13 cellular contexts compared by ENCODE assay signal in genomic region chr22:25361899-25362214, GRCh38.
DNase-seq lines count a peak whose midpoint lies in the region; ATAC-seq, FAIRE-seq and TF ChIP-seq lines count a peak whose summit lies in the region.
"Had no signal": no experiment of that assay in that cellular context is flagged by ENCODE, and none has a peak within 500 bp of the region (broad histone marks: within the 10 kb centered on the region; RNA-seq: fewer than 3 reads in every experiment).

No MANE protein-coding gene starts in this region.

- TF ChIP-seq POLR2A in HepG2 (IDR thresholded peaks at IDR 0.05; ENCODE audit: insufficient read depth in 1 of 2, low read depth in 2 of 2, low read length in 2 of 2) (no peak), right lobe of liver (IDR thresholded peaks at IDR 0.05) (no peak)

- TF ChIP-seq EP300 in SK-N-SH (IDR thresholded peaks at IDR 0.05; ENCODE audit: borderline replicate concordance in 1 of 2, low read depth in 1 of 2, low read length in 1 of 2) (no peak), HepG2 (IDR thresholded peaks at IDR 0.05; ENCODE audit: low read depth in 2 of 2, low read length in 2 of 2) (no peak), HepG2 (CRISPR knock-in tag; IDR thresholded peaks at IDR 0.05; ENCODE audit: borderline replicate concordance) (no peak)

- no peaks in the 10 kb centered on the region for H3K27me3 Mint-ChIP-seq in chondrocyte (ENCODE audit: low read depth)
- no peaks in the 10 kb centered on the region; the same call in 1 of the 2 replicates for H3K27me3 Mint-ChIP-seq in HFFc6 (ENCODE audit: insufficient read depth)

- DNase-seq in SK-N-SH (no peak), HepG2 (ENCODE audit: low spot score) (no peak), right lobe of liver (no peak), chondrocyte (ENCODE audit: low spot score) (peak; percentile 75), DMS114 treated with DMSO at 0.1 percent for 48 hours (lab: John Stamatoyannopoulos, UW; ENCODE audit: unreplicated experiment) (no peak), HFFc6 (no peak), hepatocyte (ENCODE audit: low spot score) (no peak)
- DNase-seq: GDM1 had no signal

- H3K36me3 Mint-ChIP-seq in chondrocyte (ENCODE audit: low read depth) (peaks cover 3% of the 10 kb centered on the region), HFFc6 (ENCODE audit: low read depth) (no peaks in the 10 kb centered on the region)

- H3K9me2 ChIP-seq in SK-N-SH (no peaks in the 10 kb centered on the region), hepatocyte (replicated peaks; ENCODE audit: insufficient read depth) (no peaks in the 10 kb centered on the region)

- no peak overlapping the region for H3K4me2 ChIP-seq in SK-N-SH
- no peak overlapping the region for H3K4me2 ChIP-seq in HepG2 (ENCODE audit: low read depth, low read length)
- H3K4me2 ChIP-seq in hepatocyte: no peak overlapping the region

- H3K27ac Mint-ChIP-seq in chondrocyte (ENCODE audit: unreplicated experiment) (no peak overlapping the region), HFFc6 (no peak overlapping the region)
- H3K27ac Mint-ChIP-seq: CD8-positive, alpha-beta T cell had no signal

- no CpG with 5 or more reads among the region's 4 CpGs for WGBS in SK-N-SH (ENCODE audit: low lambda C conversion rate)
- 40% methylated on average over 1 of the region's 4 CpGs for WGBS in HepG2 (ENCODE audit: low lambda C conversion rate)
- 88% methylated on average over 1 of the region's 4 CpGs for WGBS in right lobe of liver (ENCODE audit: insufficient coverage, low coverage, low lambda C conversion rate, missing lambda C conversion rate)
- WGBS in hepatocyte (ENCODE audit: low lambda C conversion rate, missing lambda C conversion rate): 76% methylated on average over 4 of the region's 4 CpGs

- intact Hi-C loops in HepG2 (cut with micrococcal nuclease; ENCODE audit: unreplicated experiment) (loop anchor here (5.0 kb wide), 3 partner anchors 40 to 85 kb away; no protein-coding TSS in a partner anchor), right lobe of liver (cut with DNase I) (no loop called here)

- no peaks in the 10 kb centered on the region for H3K4me1 Mint-ChIP-seq in chondrocyte (ENCODE audit: low read depth)
- H3K4me1 Mint-ChIP-seq in HFFc6 (ENCODE audit: low read depth): no peaks in the 10 kb centered on the region

- CTCF ChIA-PET in SK-N-SH (lab: Yijun Ruan, JAX) (interaction anchor here (1.0 to 2.3 kb wide), 6 partner anchors 16 to 160 kb away, joined by 3 to 16 read pairs (median 5); no protein-coding TSS in a partner anchor), HepG2 (lab: Yijun Ruan, JAX; ENCODE audit: low intra/inter-chr PET ratio, low total read pairs) (interaction anchor here (1.1 kb wide), 2 partner anchors 58 to 86 kb away, joined by 3 to 8 read pairs; no protein-coding TSS in a partner anchor)

- no TSS peak for BruUV-seq in HepG2 (replicated peaks; lab: Mats Ljungman, UMichigan)

- H2AFZ ChIP-seq in SK-N-SH (ENCODE audit: low read depth) (no peak overlapping the region), HepG2 (ENCODE audit: low read length) (no peak overlapping the region), hepatocyte (no peak overlapping the region)

- H3F3A ChIP-seq in SK-N-SH (replicated peaks; ENCODE audit: insufficient read depth): no peaks in the 10 kb centered on the region

- H3K4me3 ChIP-seq in SK-N-SH (ENCODE audit: low read depth in 2 of 2, low read length in 1 of 2) (peak overlapping the region in 1 of 2 experiments; percentile 56; a peak in 1 of 4 replicates), HepG2 (replicated peaks in 1 of 3; ENCODE audit: insufficient read depth in 1 of 3, low read depth in 2 of 3, low read length in 3 of 3) (no peak overlapping the region), right lobe of liver (no peak overlapping the region), hepatocyte (no peak overlapping the region)
- H3K4me3 ChIP-seq: SJCRH30 had no signal

- ATAC-seq in SK-N-SH treated with all-trans-retinoic acid at 6 μM for 48 hours (peak; percentile 42), HepG2 (peak; percentile 14), right lobe of liver (no peak)

- H3K36me3 ChIP-seq in SK-N-SH (replicated peaks in 1 of 2; ENCODE audit: control insufficient read depth in 1 of 2, insufficient read depth in 2 of 2, low read length in 1 of 2): no peaks in the 10 kb centered on the region
- peaks cover 15 to 65% of the 10 kb centered on the region in 2 experiments; a peak in 4 of 5 replicates for H3K36me3 ChIP-seq in HepG2 (replicated peaks in 1 of 2; ENCODE audit: control insufficient read depth in 1 of 2, insufficient read depth in 2 of 2, low read length in 2 of 2)
- H3K36me3 ChIP-seq in right lobe of liver: peaks cover 0 to 33% (median 12%) of the 10 kb centered on the region in 4 donors
- H3K36me3 ChIP-seq in hepatocyte (replicated peaks; ENCODE audit: insufficient read depth, low read depth): no peaks in the 10 kb centered on the region

- TF ChIP-seq CTCF in SK-N-SH (IDR thresholded peaks at IDR 0.05): no peak
- TF ChIP-seq CTCF in HepG2 (CRISPR knock-in tag; IDR thresholded peaks at IDR 0.05): no peak
- TF ChIP-seq CTCF in right lobe of liver (IDR thresholded peaks at IDR 0.05): no peak
- no peak for TF ChIP-seq CTCF in chondrocyte (IDR thresholded peaks at IDR 0.05)
- no peak for TF ChIP-seq CTCF in HFFc6 (IDR thresholded peaks at IDR 0.05)
- no peak for TF ChIP-seq CTCF in hepatocyte (IDR thresholded peaks at IDR 0.05; ENCODE audit: poor library complexity)

- no peaks in the 10 kb centered on the region for H3K27me3 ChIP-seq in SK-N-SH (ENCODE audit: insufficient read depth)
- H3K27me3 ChIP-seq in HepG2 (ENCODE audit: control insufficient read depth in 1 of 2, insufficient read depth in 2 of 2, low read length in 2 of 2): no peaks in the 10 kb centered on the region
- no peaks in the 10 kb centered on the region for H3K27me3 ChIP-seq in right lobe of liver
- no peaks in the 10 kb centered on the region for H3K27me3 ChIP-seq in hepatocyte
- H3K27me3 ChIP-seq: BE2C, SJCRH30 had no signal

- no peaks in the 10 kb centered on the region; a peak in 1 of 4 replicates for H3K4me1 ChIP-seq in SK-N-SH (ENCODE audit: control insufficient read depth in 1 of 2, insufficient read depth in 2 of 2, low read depth in 1 of 2, low read length in 1 of 2)
- H3K4me1 ChIP-seq in HepG2 (ENCODE audit: insufficient read depth, low read length): no peaks in the 10 kb centered on the region
- peaks cover 0 to 28% (median 8%) of the 10 kb centered on the region in 4 donors for H3K4me1 ChIP-seq in right lobe of liver
- no peaks in the 10 kb centered on the region for H3K4me1 ChIP-seq in hepatocyte (ENCODE audit: insufficient read depth)
- H3K4me1 ChIP-seq: SJCRH30 had no signal

- in situ Hi-C loops in HepG2 (cut with HindIII; ENCODE audit: extremely low pct_ligation_motif_present, low pct_unique_long_range_greater_than_20kb): no loop called here

- POLR2A ChIA-PET in SK-N-SH (lab: Yijun Ruan, JAX): no interaction called here
- POLR2A ChIA-PET in HepG2 (lab: Yijun Ruan, JAX): no interaction called here

- no peak overlapping the region for H3K27ac ChIP-seq in SK-N-SH (ENCODE audit: low read depth in 2 of 2, low read length in 1 of 2)
- no peak overlapping the region for H3K27ac ChIP-seq in HepG2 (ENCODE audit: extremely low read length, insufficient read depth, low read length)
- H3K27ac ChIP-seq in right lobe of liver: no peak overlapping the region
- no peak overlapping the region for H3K27ac ChIP-seq in hepatocyte
- H3K27ac ChIP-seq: 22Rv1, SJCRH30 had no signal

- H4K20me1 ChIP-seq in SK-N-SH (ENCODE audit: insufficient read depth) (no peaks in the 10 kb centered on the region), HepG2 (ENCODE audit: insufficient read depth, low read length) (peaks cover 16% of the 10 kb centered on the region; the same call in 1 of the 2 replicates), hepatocyte (ENCODE audit: insufficient read depth, poor library complexity, severe bottlenecking) (peaks cover 9% of the 10 kb centered on the region)

- H3K4me3 Mint-ChIP-seq in chondrocyte (ENCODE audit: unreplicated experiment) (no peak overlapping the region), HFFc6 (no peak overlapping the region)
- H3K4me3 Mint-ChIP-seq: CD8-positive, alpha-beta T cell had no signal

- FAIRE-seq in HepG2 (lab: Jason Lieb, UNC): no peak

- H3K9me3 Mint-ChIP-seq in chondrocyte (ENCODE audit: low read depth) (no peaks in the 10 kb centered on the region), HFFc6 (no peaks in the 10 kb centered on the region)
- H3K9me3 Mint-ChIP-seq: CD8-positive, alpha-beta T cell had no signal

- no peaks in the 10 kb centered on the region for H3K9me3 ChIP-seq in SK-N-SH
- no peaks in the 10 kb centered on the region for H3K9me3 ChIP-seq in HepG2 (ENCODE audit: low read length)
- H3K9me3 ChIP-seq in right lobe of liver: no peaks in the 10 kb centered on the region
- no peaks in the 10 kb centered on the region for H3K9me3 ChIP-seq in hepatocyte (ENCODE audit: low read depth)
- H3K9me3 ChIP-seq: BE2C, SJCRH30 had no signal

- H3K9ac ChIP-seq in SK-N-SH (no peak overlapping the region), HepG2 (ENCODE audit: insufficient read depth, low read depth, low read length) (no peak overlapping the region)

- H3K79me2 ChIP-seq in SK-N-SH (ENCODE audit: insufficient read depth) (no peaks in the 10 kb centered on the region), HepG2 (ENCODE audit: insufficient read depth, low read length) (peaks cover 3% of the 10 kb centered on the region), hepatocyte (no peaks in the 10 kb centered on the region)

- TF ChIP-seq RAD21 in SK-N-SH (IDR thresholded peaks at IDR 0.05; ENCODE audit: low read length) (no peak), HepG2 (CRISPR knock-in tag; IDR thresholded peaks at IDR 0.05) (no peak)

TF ChIP-seq in SK-N-SH treated with all-trans-retinoic acid at 6 μM for 48 hours, 23 proteins besides CTCF, POLR2A, EP300 and RAD21 (continues in another document):
- no peak for TF ChIP-seq ZNF70 (CRISPR knock-in tag; IDR thresholded peaks at IDR 0.05)
- no peak for TF ChIP-seq CSDC2 (CRISPR knock-in tag; IDR thresholded peaks at IDR 0.05)

TF ChIP-seq in SK-N-SH, 30 proteins besides CTCF, POLR2A, EP300 and RAD21 (continues in another document):
- TF ChIP-seq MEF2A (IDR thresholded peaks at IDR 0.05; ENCODE audit: borderline replicate concordance, low read depth): no peak
- TF ChIP-seq NRF1 (IDR thresholded peaks at IDR 0.05; ENCODE audit: low read depth, low read length): no peak
- TF ChIP-seq MXI1 (IDR thresholded peaks at IDR 0.05; ENCODE audit: low read depth, low read length): no peak
- no peak for TF ChIP-seq GABPA (IDR thresholded peaks at IDR 0.05; ENCODE audit: low read depth)

TF ChIP-seq in HepG2, 621 proteins besides CTCF, POLR2A, EP300 and RAD21 (continues in another document):
- TF ChIP-seq GZF1 (CRISPR knock-in tag; IDR thresholded peaks at IDR 0.05) (no peak), SUZ12 (IDR thresholded peaks at IDR 0.05; ENCODE audit: low read depth, low read length) (no peak)

Comparison
In these comparisons a context has a peak if more than half of its experiments do, and no peak if none do; other contexts are left out.
1. ATAC-seq: peak in SK-N-SH treated with all-trans-retinoic acid at 6 μM for 48 hours (single experiment) and HepG2 (single experiment); none in right lobe of liver (0 of 4).